Comparison of ENCODE assay signal across 10 cellular contexts in genomic region chr17:57355090-57355859, GRCh38.
A peak's percentile ranks its signal among the peaks of the same experiment; 100 is the strongest.
DNase-seq lines count a peak whose midpoint lies in the region.
"Had no signal": no experiment of that assay in that cellular context is flagged by ENCODE, and none has a peak within 500 bp of the region (broad histone marks: within the 10 kb centered on the region; RNA-seq: fewer than 3 reads in every experiment).

No MANE protein-coding gene starts in this region.

- H3K27ac ChIP-seq in caudate nucleus (ENCODE audit: low read depth, low read length): peak overlapping the region; percentile 72

- DNase-seq in NCI-H1417 (lab: John Stamatoyannopoulos, UW) (peak in 2 of 3 experiments; percentile 7 to 17), NCI-H1417 treated with DMSO at 0.1 percent for 48 hours (lab: John Stamatoyannopoulos, UW) (no peak), NCI-H2029 treated with DMSO at 0.1 percent for 48 hours (lab: John Stamatoyannopoulos, UW) (peak; percentile 18), caudate nucleus (lab: John Stamatoyannopoulos, UW) (no peak), renal cortical epithelial cell (ENCODE audit: low read depth) (peak; percentile 48), COLO668 (lab: John Stamatoyannopoulos, UW; ENCODE audit: unreplicated experiment) (no peak), amniotic stem cell (lab: John Stamatoyannopoulos, UW) (no peak), C1 segment of cervical spinal cord (lab: John Stamatoyannopoulos, UW) (no peak)
- DNase-seq: activated T-cell treated with anti-CD3 and anti-CD28 coated beads, Interleukin-2, amount 50 U/mL, for 72 hours; HFFc6 had no signal

Comparison
In these comparisons a context has a peak if more than half of its experiments do, and no peak if none do; other contexts are left out.
1. DNase-seq: peak in NCI-H1417 (2 of 3), NCI-H2029 treated with DMSO at 0.1 percent for 48 hours (single experiment) and renal cortical epithelial cell (single experiment); none in NCI-H1417 treated with DMSO at 0.1 percent for 48 hours (single experiment), caudate nucleus (0 of 61), COLO668 (single experiment), amniotic stem cell (single experiment) and C1 segment of cervical spinal cord (0 of 14).